Comparison of ENCODE assay signal across 15 cellular contexts in the genomic region with DNA sequence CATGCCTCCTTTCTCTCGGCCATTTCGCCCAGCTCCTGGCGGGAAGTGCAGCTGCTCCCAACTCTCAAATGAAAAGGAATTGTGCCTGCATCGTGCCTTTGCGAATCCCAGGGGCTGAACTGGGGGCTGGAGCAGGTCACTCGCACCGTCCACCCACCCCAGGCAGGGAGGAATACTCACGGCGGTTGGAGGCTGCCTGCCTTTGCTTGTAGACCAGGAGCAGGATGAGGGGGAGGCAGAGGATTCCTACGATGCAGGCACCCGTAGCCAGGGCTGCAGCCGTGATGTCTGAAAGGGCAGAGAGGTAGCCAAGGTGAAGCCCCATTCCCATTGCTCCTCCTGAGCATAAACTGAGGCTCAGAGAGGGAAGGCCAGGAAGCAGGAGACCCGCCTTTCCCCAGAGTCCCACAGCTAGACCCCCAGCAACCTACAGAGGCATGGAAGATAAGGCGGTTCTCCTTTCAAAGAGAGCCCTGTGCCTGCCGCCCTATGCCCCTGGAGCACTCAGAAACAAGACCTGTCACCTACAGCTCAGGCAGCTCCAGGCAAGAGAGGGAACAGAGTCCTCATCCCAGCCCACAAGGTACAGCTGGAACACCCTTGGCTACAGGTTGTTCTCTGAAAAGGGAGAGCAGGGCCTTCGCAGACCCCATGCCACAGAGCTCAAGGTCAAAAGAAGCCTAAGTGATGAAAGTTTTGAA. TPM values are rescaled to one million over a fixed set of nuclear protein-coding genes. Genes with fewer than 3 reads are reported as not detected.
DNase-seq lines count a peak whose midpoint lies in the region; ATAC-seq, FAIRE-seq and TF ChIP-seq lines count a peak whose summit lies in the region.
"Had no signal": no experiment of that assay in that cellular context is flagged by ENCODE, and none has a peak within 500 bp of the region (broad histone marks: within the 10 kb centered on the region; RNA-seq: fewer than 3 reads in every experiment).

No MANE protein-coding gene starts in this region.

- no peak for TF ChIP-seq CTCF in CD8-positive, alpha-beta T cell (IDR thresholded peaks at IDR 0.05)
- no peak for TF ChIP-seq CTCF in spleen (IDR thresholded peaks at IDR 0.05 in 8 of 11, conservative IDR thresholded peaks at IDR 0.05 in 3 of 11)

- no peak for TF ChIP-seq POLR2A in spleen (IDR thresholded peaks at IDR 0.05)

- peaks cover 93% of the 10 kb centered on the region for H3K4me1 ChIP-seq in CD8-positive, alpha-beta T cell (ENCODE audit: insufficient read depth, low read length)
- H3K4me1 ChIP-seq in NT2/D1 (ENCODE audit: insufficient read depth, insufficient read length) = no peaks in the 10 kb centered on the region
- H3K4me1 ChIP-seq in effector memory CD4-positive, alpha-beta T cell (ENCODE audit: control insufficient read depth, insufficient read depth, low read length, poor library complexity, severe bottlenecking) = peaks cover 90% of the 10 kb centered on the region
- peaks cover 50 to 95% (median 91%) of the 10 kb centered on the region in 6 donors for H3K4me1 ChIP-seq in spleen
- H3K4me1 ChIP-seq: foreskin keratinocyte had no signal

- intact Hi-C loops in CD8-positive, alpha-beta T cell (cut with DNase I, micrococcal nuclease) = no loop called here
- intact Hi-C loops in spleen (cut with DNase I; ENCODE audit: low total_unique reads) = no loop called here

- H3K27ac Mint-ChIP-seq in CD8-positive, alpha-beta T cell = peak overlapping the region; percentile 93

- peaks cover 52% of the 10 kb centered on the region for H3K36me3 ChIP-seq in CD8-positive, alpha-beta T cell (ENCODE audit: insufficient read depth, low read length)
- no peaks in the 10 kb centered on the region for H3K36me3 ChIP-seq in NT2/D1 (ENCODE audit: insufficient read depth, insufficient read length, low read length)
- peaks cover 44% of the 10 kb centered on the region for H3K36me3 ChIP-seq in effector memory CD4-positive, alpha-beta T cell (ENCODE audit: control insufficient read depth, insufficient read depth, low read length)
- H3K36me3 ChIP-seq in spleen = peaks cover 0 to 92% (median 54%) of the 10 kb centered on the region in 6 donors
- H3K36me3 ChIP-seq: WERI-Rb-1 had no signal

- peak overlapping the region; percentile 44 for H3K27ac ChIP-seq in CD8-positive, alpha-beta T cell (ENCODE audit: low read depth, low read length)
- peak overlapping the region; percentile 37 for H3K27ac ChIP-seq in effector memory CD4-positive, alpha-beta T cell (ENCODE audit: insufficient read depth, low read length, poor library complexity, severe bottlenecking)
- H3K27ac ChIP-seq in spleen = peak overlapping the region; percentile 66 to 98 (median 93)
- H3K27ac ChIP-seq: foreskin keratinocyte, SK-N-MC, WERI-Rb-1 had no signal

- no peaks in the 10 kb centered on the region for H3K27me3 Mint-ChIP-seq in CD8-positive, alpha-beta T cell (ENCODE audit: low read depth)

- POLR2A ChIA-PET in CD8-positive, alpha-beta T cell (lab: Charles Lee) = interaction anchor here (0.9 to 12.4 kb wide), 7 partner anchors 7 to 28 kb away, joined by 3 to 300 read pairs (median 8); a partner anchor contains a TSS

- WGBS in spleen, 5 donors = 84 to 95% (median 91%) methylated on average over 14 to 16 of the region's 16 CpGs

- ATAC-seq in CD8-positive, alpha-beta T cell = no peak
- ATAC-seq in GM19397 (IDR thresholded peaks at IDR 0.05; ENCODE audit: unreplicated experiment) = no peak
- ATAC-seq: foreskin keratinocyte had no signal

- H3K9me3 ChIP-seq in CD8-positive, alpha-beta T cell (ENCODE audit: low read length) = no peaks in the 10 kb centered on the region
- H3K9me3 ChIP-seq in NT2/D1 (ENCODE audit: insufficient read depth, low read length) = no peaks in the 10 kb centered on the region
- no peaks in the 10 kb centered on the region for H3K9me3 ChIP-seq in effector memory CD4-positive, alpha-beta T cell (ENCODE audit: control insufficient read depth, low read length)
- H3K9me3 ChIP-seq in spleen = no peaks in the 10 kb centered on the region
- H3K9me3 ChIP-seq: psoas muscle had no signal

- H3K27me3 ChIP-seq in CD8-positive, alpha-beta T cell (ENCODE audit: insufficient read depth, low read length) = no peaks in the 10 kb centered on the region
- H3K27me3 ChIP-seq in NT2/D1 (ENCODE audit: insufficient read depth, insufficient read length) = no peaks in the 10 kb centered on the region
- no peaks in the 10 kb centered on the region for H3K27me3 ChIP-seq in effector memory CD4-positive, alpha-beta T cell (replicated peaks; ENCODE audit: control insufficient read depth, insufficient read depth, low read length, poor library complexity, severe bottlenecking)
- no peaks in the 10 kb centered on the region for H3K27me3 ChIP-seq in spleen (replicated peaks in 1 of 7)
- H3K27me3 ChIP-seq: foreskin keratinocyte had no signal

- peaks cover 73% of the 10 kb centered on the region for H3K36me3 Mint-ChIP-seq in CD8-positive, alpha-beta T cell

- no peak for DNase-seq in CD8-positive, alpha-beta T cell
- DNase-seq in NT2/D1 (ENCODE audit: low read depth, low spot score) = no peak
- no peak for DNase-seq in effector memory CD4-positive, alpha-beta T cell
- DNase-seq in spleen = peak; percentile 79
- DNase-seq in DMS114 treated with DMSO at 0.1 percent for 48 hours (lab: John Stamatoyannopoulos, UW; ENCODE audit: unreplicated experiment) = no peak
- DNase-seq in GM19239 (ENCODE audit: insufficient read length, low spot score) = no peak
- no peak for DNase-seq in amniotic stem cell (lab: John Stamatoyannopoulos, UW)
- DNase-seq: activated T-cell treated with anti-CD3 and anti-CD28 coated beads for 4 hours, foreskin keratinocyte, NCI-H1417 treated with DMSO at 0.1 percent for 48 hours, NCI-H345, psoas muscle, WERI-Rb-1 had no signal

- H3K4me1 Mint-ChIP-seq in CD8-positive, alpha-beta T cell (ENCODE audit: low read depth) = peaks cover 89% of the 10 kb centered on the region

- H3K4me3 Mint-ChIP-seq in CD8-positive, alpha-beta T cell = no peak overlapping the region

- H3K9ac ChIP-seq in NT2/D1 (ENCODE audit: insufficient read length, low read depth) = peak overlapping the region; percentile 32

- H3K9me3 Mint-ChIP-seq in CD8-positive, alpha-beta T cell = no peaks in the 10 kb centered on the region

- H3K4me3 ChIP-seq in CD8-positive, alpha-beta T cell (ENCODE audit: low read depth, low read length) = peak overlapping the region; percentile 10
- H3K4me3 ChIP-seq in NT2/D1 (ENCODE audit: insufficient read length, low read depth) (no peak overlapping the region), spleen (peak overlapping the region in 1 of 8 donors; percentile 50)
- H3K4me3 ChIP-seq in effector memory CD4-positive, alpha-beta T cell (ENCODE audit: insufficient read depth, low read depth, low read length, poor library complexity, severe bottlenecking) = no peak overlapping the region
- H3K4me3 ChIP-seq: psoas muscle, SK-N-MC had no signal

- no peak for FAIRE-seq in GM19239 (lab: Jason Lieb, UNC)

- CTCF ChIA-PET in CD8-positive, alpha-beta T cell (lab: Charles Lee) = interaction anchor here (0.7 to 8.6 kb wide), 6 partner anchors 13 to 50 kb away, joined by 3 to 114 read pairs (median 4); a partner anchor contains a TSS

RNA-seq across cellular contexts. Expression of a gene that starts 18.0 kb away (rescaled TPM):
- total RNA-seq in CD8-positive, alpha-beta T cell = 10 to 100 TPM; 57.3 to 61.7 TPM
- total RNA-seq in spleen = 100 to 1,000 TPM; 202 to 512 (median 313) TPM
- polyA plus RNA-seq in spleen = 10 to 100 TPM; 34.5 to 84.3 (median 50.4) TPM

RNA-seq across cellular contexts. Expression of a gene that starts 35.8 kb away (rescaled TPM):
- under 1 TPM; 0.14 to 0.33 TPM for total RNA-seq in CD8-positive, alpha-beta T cell
- 1 to 10 TPM; 1.4 to 4.4 (median 3.4) TPM for total RNA-seq in spleen
- polyA plus RNA-seq in spleen = under 1 TPM; 0.08 to 0.38 (median 0.20) TPM
- total RNA-seq: foreskin keratinocyte, psoas muscle had no signal
- polyA plus RNA-seq: foreskin keratinocyte had no signal

Comparison
In these comparisons a context has a peak if more than half of its experiments do, and no peak if none do; other contexts are left out.
1. H3K27ac ChIP-seq: peak in every context shown above with its lines; median percentile 93 in spleen; 44 in CD8-positive, alpha-beta T cell; 37 in effector memory CD4-positive, alpha-beta T cell.